In genomic region chr3:197495499-197495898, GRCh38 we compare ENCODE assay signal across 17 cellular contexts.
A peak's percentile ranks its signal among the peaks of the same experiment; 100 is the strongest.
DNase-seq lines count a peak whose midpoint lies in the region; ATAC-seq and TF ChIP-seq lines count a peak whose summit lies in the region.
"Had no signal": no experiment of that assay in that cellular context is flagged by ENCODE, and none has a peak within 500 bp of the region (broad histone marks: within the 10 kb centered on the region; RNA-seq: fewer than 3 reads in every experiment).

No MANE protein-coding gene starts in this region.

- H3K27ac ChIP-seq in foreskin keratinocyte, result peak overlapping the region; percentile 89
- H3K27ac ChIP-seq: gastroesophageal sphincter had no signal

- peaks cover 4% of the 10 kb centered on the region for H3K4me1 Mint-ChIP-seq in progenitor cell of endocrine pancreas (ENCODE audit: low read depth)
- peaks cover 14% of the 10 kb centered on the region for H3K4me1 Mint-ChIP-seq in Caco-2 (ENCODE audit: low read depth, unreplicated experiment)
- H3K4me1 Mint-ChIP-seq: neural crest cell, T-cell had no signal

- BruUV-seq in Caco-2 (replicated peaks; lab: Mats Ljungman, UMichigan), result no TSS peak

- CTCF ChIA-PET in Caco-2 (lab: Charles Lee), result no interaction called here

- H3K27ac Mint-ChIP-seq in progenitor cell of endocrine pancreas, result no peak overlapping the region
- no peak overlapping the region for H3K27ac Mint-ChIP-seq in Caco-2 (ENCODE audit: unreplicated experiment)
- H3K27ac Mint-ChIP-seq: T-cell had no signal

- no peak for TF ChIP-seq CTCF in foreskin keratinocyte (conservative IDR thresholded peaks at IDR 0.05)
- no peak for TF ChIP-seq CTCF in progenitor cell of endocrine pancreas (IDR thresholded peaks at IDR 0.05; ENCODE audit: unreplicated experiment)
- TF ChIP-seq CTCF in Caco-2 (IDR thresholded peaks at IDR 0.05; ENCODE audit: insufficient read depth in 1 of 2, low read depth in 1 of 2, low read length in 1 of 2, severe bottlenecking in 1 of 2, unreplicated experiment in 1 of 2), result no peak

- peaks cover 26% of the 10 kb centered on the region for H3K4me1 ChIP-seq in foreskin keratinocyte
- H3K4me1 ChIP-seq in Caco-2, result peaks cover 17% of the 10 kb centered on the region
- H3K4me1 ChIP-seq: gastroesophageal sphincter had no signal

- peak; percentile 47 for ATAC-seq in GM19023 (IDR thresholded peaks at IDR 0.05; ENCODE audit: unreplicated experiment)
- peak; percentile 60 for ATAC-seq in HG03108 (IDR thresholded peaks at IDR 0.05; ENCODE audit: unreplicated experiment)
- no peak for ATAC-seq in foreskin keratinocyte
- ATAC-seq in GM21360 (IDR thresholded peaks at IDR 0.05; ENCODE audit: unreplicated experiment), result no peak
- ATAC-seq: gastroesophageal sphincter, T-cell had no signal

- no peak overlapping the region for H3K4me3 Mint-ChIP-seq in progenitor cell of endocrine pancreas (ENCODE audit: low read depth)
- no peak overlapping the region for H3K4me3 Mint-ChIP-seq in Caco-2 (ENCODE audit: unreplicated experiment)
- H3K4me3 Mint-ChIP-seq: neural crest cell, T-cell had no signal

- H3K36me3 ChIP-seq in Caco-2 (ENCODE audit: control insufficient read depth, insufficient read depth, low read length), result no peaks in the 10 kb centered on the region
- H3K36me3 ChIP-seq: gastroesophageal sphincter had no signal

- H3K36me3 Mint-ChIP-seq in progenitor cell of endocrine pancreas (ENCODE audit: insufficient read depth), result no peaks in the 10 kb centered on the region
- peaks cover 2% of the 10 kb centered on the region for H3K36me3 Mint-ChIP-seq in Caco-2 (ENCODE audit: insufficient read depth, unreplicated experiment)
- H3K36me3 Mint-ChIP-seq: T-cell had no signal

- intact Hi-C loops in Caco-2 (cut with micrococcal nuclease; ENCODE audit: unreplicated experiment), result no loop called here

- H3K9me3 ChIP-seq in Caco-2, result peaks cover 6% of the 10 kb centered on the region; the same call in 1 of the 2 replicates
- H3K9me3 ChIP-seq: gastroesophageal sphincter had no signal

- peaks cover 4% of the 10 kb centered on the region for H3K9me3 Mint-ChIP-seq in progenitor cell of endocrine pancreas (ENCODE audit: low read depth)
- peaks cover 9% of the 10 kb centered on the region for H3K9me3 Mint-ChIP-seq in Caco-2 (ENCODE audit: unreplicated experiment)
- H3K9me3 Mint-ChIP-seq: neural crest cell, T-cell had no signal

- POLR2A ChIA-PET in Caco-2 (lab: Charles Lee), result no interaction called here

- no peaks in the 10 kb centered on the region for H3K27me3 ChIP-seq in foreskin keratinocyte
- no peaks in the 10 kb centered on the region for H3K27me3 ChIP-seq in Caco-2 (replicated peaks; ENCODE audit: control insufficient read depth, insufficient read depth, low read length)
- H3K27me3 ChIP-seq: gastroesophageal sphincter had no signal

- H3K4me3 ChIP-seq in Caco-2 (ENCODE audit: low read depth, low read length), result no peak overlapping the region
- H3K4me3 ChIP-seq: gastroesophageal sphincter had no signal

- H3K27me3 Mint-ChIP-seq in progenitor cell of endocrine pancreas (no peaks in the 10 kb centered on the region), Caco-2 (ENCODE audit: insufficient read depth, unreplicated experiment) (no peaks in the 10 kb centered on the region)

- DNase-seq in foreskin keratinocyte, result no peak
- DNase-seq in progenitor cell of endocrine pancreas (ENCODE audit: low spot score, unreplicated experiment), result no peak
- no peak for DNase-seq in NCI-H2227 (lab: John Stamatoyannopoulos, UW; ENCODE audit: unreplicated experiment)
- no peak for DNase-seq in Caco-2
- DNase-seq: activated CD4-positive, alpha-beta T cell treated with anti-CD3 and anti-CD28 coated beads for 4 hours; Calu3; Karpas-422; NCI-H1092; NCI-H2107; NCI-H69; SHP77; T-cell had no signal

Comparison
In these comparisons a context has a peak if more than half of its experiments do, and no peak if none do; other contexts are left out.
1. ATAC-seq: peak in GM19023 (single experiment) and HG03108 (single experiment); none in foreskin keratinocyte (single experiment) and GM21360 (single experiment).